In genomic region chr5:135489466-135490244, GRCh38 we compare ENCODE assay signal across 9 cellular contexts. TPM values are rescaled to one million over a fixed set of nuclear protein-coding genes. Genes with fewer than 3 reads are reported as not detected.
DNase-seq lines count a peak whose midpoint lies in the region; ATAC-seq lines count a peak whose summit lies in the region.
"Had no signal": no experiment of that assay in that cellular context is flagged by ENCODE, and none has a peak within 500 bp of the region (broad histone marks: within the 10 kb centered on the region; RNA-seq: fewer than 3 reads in every experiment).

No MANE protein-coding gene starts in this region.

- H3K9ac ChIP-seq in iPS-15b (ENCODE audit: low read depth, low read length) (no peak overlapping the region), skeletal muscle tissue (ENCODE audit: low read depth in 1 of 3, low read length in 3 of 3) (peak overlapping the region in 1 of 3 donors; percentile 60)

- H3K27ac ChIP-seq in skeletal muscle tissue (ENCODE audit: low read depth, low read length) = no peak overlapping the region

- H3K9me3 ChIP-seq in iPS-15b (ENCODE audit: control insufficient read depth, insufficient read depth, low read length) (no peaks in the 10 kb centered on the region), skeletal muscle tissue (ENCODE audit: control insufficient read depth in 3 of 3, low read length in 3 of 3) (no peaks in the 10 kb centered on the region)

- DNase-seq in NCI-H2029 (lab: John Stamatoyannopoulos, UW) = peak; percentile 22
- DNase-seq in NCI-H2029 treated with DMSO at 0.1 percent for 48 hours (lab: John Stamatoyannopoulos, UW) = no peak
- DNase-seq in NCI-H748 treated with DMSO at 0.1 percent for 48 hours (lab: John Stamatoyannopoulos, UW) = peak; percentile 74
- DNase-seq in NCI-H2107 (lab: John Stamatoyannopoulos, UW) = no peak
- DNase-seq: natural killer cell had no signal

- peaks cover 22% of the 10 kb centered on the region for H3K4me1 ChIP-seq in iPS-15b (ENCODE audit: control insufficient read depth, insufficient read depth, low read length)
- peaks cover 14 to 34% (median 18%) of the 10 kb centered on the region in 3 donors for H3K4me1 ChIP-seq in skeletal muscle tissue (ENCODE audit: control insufficient read depth in 3 of 3, insufficient read depth in 3 of 3, low read length in 3 of 3)

- H3K27me3 ChIP-seq in iPS-15b (ENCODE audit: control insufficient read depth, insufficient read depth, low read length) (peaks cover 97% of the 10 kb centered on the region), skeletal muscle tissue (ENCODE audit: control insufficient read depth in 3 of 3, insufficient read depth in 3 of 3, low read length in 3 of 3) (peaks cover 54 to 73% (median 65%) of the 10 kb centered on the region in 3 donors)

- ATAC-seq in GM21526 (IDR thresholded peaks at IDR 0.05; ENCODE audit: low FRiP score, unreplicated experiment) = no peak
- ATAC-seq in HG03175 (IDR thresholded peaks at IDR 0.05; ENCODE audit: unreplicated experiment) = no peak
- ATAC-seq: natural killer cell had no signal

- H3K4me3 ChIP-seq in iPS-15b (ENCODE audit: low read depth, low read length) (peak overlapping the region; percentile 50), skeletal muscle tissue (ENCODE audit: low read length in 3 of 3) (peak overlapping the region; percentile 62 to 67 (median 64))

- no peaks in the 10 kb centered on the region for H3K36me3 ChIP-seq in iPS-15b (ENCODE audit: control insufficient read depth, insufficient read depth, low read length)
- no peaks in the 10 kb centered on the region for H3K36me3 ChIP-seq in skeletal muscle tissue (ENCODE audit: control insufficient read depth in 3 of 3, insufficient read depth in 3 of 3, low read length in 3 of 3)

RNA-seq across cellular contexts. Expression of gene TIFAB, which starts 37.5 kb away (rescaled TPM):
- total RNA-seq in skeletal muscle tissue = 0.52 TPM

RNA-seq across cellular contexts. Expression of gene DCANP1, which starts 42.5 kb away (rescaled TPM):
- total RNA-seq in skeletal muscle tissue = not detected

RNA-seq across cellular contexts. Expression of gene NEUROG1, which starts 46.1 kb away (rescaled TPM):
- not detected for total RNA-seq in skeletal muscle tissue
- total RNA-seq: natural killer cell had no signal

Comparison
In these comparisons a context has a peak if more than half of its experiments do, and no peak if none do; other contexts are left out.
1. DNase-seq: peak in NCI-H2029 (single experiment) and NCI-H748 treated with DMSO at 0.1 percent for 48 hours (single experiment); none in NCI-H2029 treated with DMSO at 0.1 percent for 48 hours (single experiment) and NCI-H2107 (single experiment).